22 cellular contexts compared by ENCODE assay signal in genomic region chr5:2867373-2867933, GRCh38.
DNase-seq lines count a peak whose midpoint lies in the region; ATAC-seq, FAIRE-seq and TF ChIP-seq lines count a peak whose summit lies in the region.
"Had no signal": no experiment of that assay in that cellular context is flagged by ENCODE, and none has a peak within 500 bp of the region (broad histone marks: within the 10 kb centered on the region; RNA-seq: fewer than 3 reads in every experiment).

No MANE protein-coding gene starts in this region.

- H3K4me3 Mint-ChIP-seq in activated T-cell treated with anti-CD3 and anti-CD28 coated beads, Interleukin-2, amount 50 U/mL, for 24 hours, result no peak overlapping the region
- H3K4me3 Mint-ChIP-seq in stimulated activated naive B cell treated with anti-CD40 and anti-IgM and Interleukin-4, amounts not matched to agents 10 μg/mL and 1 μg/mL and 100 μg/mL, for 72 hours, result no peak overlapping the region
- H3K4me3 Mint-ChIP-seq: CD8-positive, alpha-beta T cell; HFFc6 had no signal

- no peaks in the 10 kb centered on the region for H3K4me1 Mint-ChIP-seq in activated T-cell treated with anti-CD3 and anti-CD28 coated beads, Interleukin-2, amount 50 U/mL, for 24 hours (ENCODE audit: low read depth)
- H3K4me1 Mint-ChIP-seq in stimulated activated naive B cell treated with anti-CD40 and anti-IgM and Interleukin-4, amounts not matched to agents 10 μg/mL and 1 μg/mL and 100 μg/mL, for 72 hours, result no peaks in the 10 kb centered on the region

- ATAC-seq in DND-41 (ENCODE audit: insufficient read depth, low read depth), result peak; percentile 83
- no peak for ATAC-seq in stimulated activated naive B cell treated with anti-CD40 and anti-IgM and Interleukin-4, amounts not matched to agents 10 μg/mL and 1 μg/mL and 100 μg/mL, for 72 hours (replicated peaks)
- ATAC-seq: CD8-positive, alpha-beta T cell; HCT116 had no signal

- H2BK20ac ChIP-seq in H1 (ENCODE audit: low read length), result no peak overlapping the region

- DNase-seq in DND-41 (peak; percentile 64), H1 (ENCODE audit: low read depth in 1 of 2, low spot score in 2 of 2) (no peak), osteoblast (ENCODE audit: insufficient read length, low spot score, missing footprints) (peak; percentile 25), urothelium cell line (ENCODE audit: low spot score) (no peak), NCI-H2107 (lab: John Stamatoyannopoulos, UW) (no peak)
- no peak for DNase-seq in activated T-cell treated with anti-CD3 and anti-CD28 coated beads, Interleukin-2, amount 50 U/mL, for 24 hours
- DNase-seq in stimulated activated naive B cell treated with anti-CD40 and anti-IgM and Interleukin-4, amounts not matched to agents 10 μg/mL and 1 μg/mL and 100 μg/mL, for 72 hours, result no peak
- DNase-seq: 8988T, COR-L47, DMS 273 treated with DMSO at 0.1 percent for 48 hours, DMS53, GM23248, H7, HFFc6, IMR-90 had no signal

- H3K9me3 ChIP-seq in DND-41 (ENCODE audit: insufficient read depth, low read length, severe bottlenecking) (no peaks in the 10 kb centered on the region), H1 (ENCODE audit: insufficient read depth in 2 of 2, low read depth in 1 of 2, low read length in 1 of 2) (peaks cover 0 to 6% of the 10 kb centered on the region in 2 experiments; a peak in 1 of 4 replicates), osteoblast (ENCODE audit: low read depth, low read length) (peaks cover 4% of the 10 kb centered on the region)
- H3K9me3 ChIP-seq: BLaER1 had no signal

- no peak overlapping the region for H2BK5ac ChIP-seq in H1 (ENCODE audit: low read depth, low read length)

- peak overlapping the region; percentile 56 for H3K9ac ChIP-seq in DND-41 (ENCODE audit: low read depth, low read length)
- no peak overlapping the region for H3K9ac ChIP-seq in H1 (replicated peaks in 1 of 4; ENCODE audit: extremely low read depth in 1 of 4, low read depth in 3 of 4, low read length in 3 of 4)
- H3K9ac ChIP-seq: BLaER1, GM23248 had no signal

- H4K20me1 ChIP-seq in DND-41 (ENCODE audit: insufficient read depth, low read length), result no peaks in the 10 kb centered on the region
- no peaks in the 10 kb centered on the region for H4K20me1 ChIP-seq in H1 (replicated peaks in 1 of 2; ENCODE audit: control insufficient read depth in 1 of 2, insufficient read depth in 2 of 2, low read length in 2 of 2)
- no peaks in the 10 kb centered on the region for H4K20me1 ChIP-seq in osteoblast (ENCODE audit: insufficient read depth, low read length)
- H4K20me1 ChIP-seq: BLaER1 had no signal

- H2BK120ac ChIP-seq in H1 (replicated peaks; ENCODE audit: low read depth, low read length), result no peak overlapping the region

- TF ChIP-seq POLR2A in H1 (IDR thresholded peaks at IDR 0.05; ENCODE audit: control extremely low read depth in 1 of 2, low read depth in 2 of 2, low read length in 2 of 2), result no peak

- no peaks in the 10 kb centered on the region for H3K23me2 ChIP-seq in H1 (ENCODE audit: low read depth, low read length)

- no peak overlapping the region for H2AK5ac ChIP-seq in H1 (ENCODE audit: low read depth, low read length)

- no peaks in the 10 kb centered on the region for H3K27me3 Mint-ChIP-seq in activated T-cell treated with anti-CD3 and anti-CD28 coated beads, Interleukin-2, amount 50 U/mL, for 24 hours
- H3K27me3 Mint-ChIP-seq in stimulated activated naive B cell treated with anti-CD40 and anti-IgM and Interleukin-4, amounts not matched to agents 10 μg/mL and 1 μg/mL and 100 μg/mL, for 72 hours, result no peaks in the 10 kb centered on the region

- peaks cover 4% of the 10 kb centered on the region for H3K9me3 Mint-ChIP-seq in activated T-cell treated with anti-CD3 and anti-CD28 coated beads, Interleukin-2, amount 50 U/mL, for 24 hours
- peaks cover 7 to 8% of the 10 kb centered on the region in 2 donors for H3K9me3 Mint-ChIP-seq in stimulated activated naive B cell treated with anti-CD40 and anti-IgM and Interleukin-4, amounts not matched to agents 10 μg/mL and 1 μg/mL and 100 μg/mL, for 72 hours
- H3K9me3 Mint-ChIP-seq: CD8-positive, alpha-beta T cell had no signal

- TF ChIP-seq CTCF in DND-41 (IDR thresholded peaks at IDR 0.05; ENCODE audit: borderline replicate concordance, extremely low read depth, low read length, poor library complexity, severe bottlenecking), result no peak
- no peak for TF ChIP-seq CTCF in H1 (IDR thresholded peaks at IDR 0.05; ENCODE audit: control extremely low read depth in 1 of 3, insufficient read depth in 1 of 3, low read depth in 1 of 3, low read length in 3 of 3)
- TF ChIP-seq CTCF in osteoblast (IDR thresholded peaks at IDR 0.05; ENCODE audit: extremely low read depth, low read depth, low read length), result no peak

- no peak overlapping the region for H2BK15ac ChIP-seq in H1 (ENCODE audit: low read length)

- peak overlapping the region; percentile 64 for H2AFZ ChIP-seq in DND-41 (ENCODE audit: low read depth, low read length)
- peak overlapping the region; percentile 76; the same call in 1 of the 2 replicates for H2AFZ ChIP-seq in H1 (ENCODE audit: low read length)
- H2AFZ ChIP-seq in osteoblast (ENCODE audit: low read length), result no peak overlapping the region
- H2AFZ ChIP-seq: GM23248 had no signal

- no peak overlapping the region; a peak in 1 of 4 replicates for H3K4me3 ChIP-seq in DND-41 (ENCODE audit: low read depth in 1 of 2, low read length in 2 of 2)
- no peak overlapping the region for H3K4me3 ChIP-seq in H1 (ENCODE audit: extremely low read depth in 1 of 4, insufficient read depth in 2 of 4, low read depth in 3 of 4, low read length in 4 of 4)
- H3K4me3 ChIP-seq in osteoblast (ENCODE audit: insufficient read depth, low read length), result no peak overlapping the region
- H3K4me3 ChIP-seq: BLaER1, GM23248 had no signal

- TF ChIP-seq RAD21 in H1 (IDR thresholded peaks at IDR 0.05 in 1 of 2, conservative IDR thresholded peaks at IDR 0.05 in 1 of 2; ENCODE audit: low read depth in 2 of 2, low read length in 2 of 2), result no peak

- FAIRE-seq in H1 (lab: Jason Lieb, UNC) (no peak), urothelium cell line (lab: Jason Lieb, UNC) (peak; percentile 50)
- FAIRE-seq: G401.6, GM12891, GM19239, HTR-8/SVneo had no signal

- H3K36me3 ChIP-seq in DND-41 (ENCODE audit: insufficient read depth, low read length), result no peaks in the 10 kb centered on the region
- no peaks in the 10 kb centered on the region for H3K36me3 ChIP-seq in H1 (ENCODE audit: control insufficient read depth in 2 of 4, insufficient read depth in 4 of 4, low read length in 3 of 4)
- H3K36me3 ChIP-seq in osteoblast (ENCODE audit: insufficient read depth, low read length), result no peaks in the 10 kb centered on the region
- H3K36me3 ChIP-seq: BLaER1 had no signal

- POLR2A ChIA-PET in H1 (lab: Charles Lee; ENCODE audit: partially characterized antibody), result no interaction called here

- CTCF ChIA-PET in H1 (lab: Charles Lee; ENCODE audit: partially characterized antibody), result no interaction called here

- H3K4ac ChIP-seq in H1 (replicated peaks; ENCODE audit: insufficient read length, low read depth, low read length), result no peak overlapping the region

- H3K4me1 ChIP-seq in DND-41 (ENCODE audit: insufficient read depth, low read length), result peaks cover 55% of the 10 kb centered on the region
- peaks cover 0 to 3% (median 0%) of the 10 kb centered on the region in 4 experiments; a peak in 3 of 7 replicates for H3K4me1 ChIP-seq in H1 (replicated peaks in 1 of 4; ENCODE audit: control insufficient read depth in 3 of 4, insufficient read depth in 4 of 4, low read length in 3 of 4)
- H3K4me1 ChIP-seq in osteoblast (ENCODE audit: insufficient read depth, low read length), result no peaks in the 10 kb centered on the region

- H3K56ac ChIP-seq in H1 (replicated peaks; ENCODE audit: insufficient read length, low read depth, low read length), result no peak overlapping the region

- H4K8ac ChIP-seq in H1 (ENCODE audit: extremely low read depth, insufficient read depth, low read length), result no peak overlapping the region

- no peak overlapping the region for H3K18ac ChIP-seq in H1 (ENCODE audit: extremely low read depth, low read length)

- no peak overlapping the region for H2BK12ac ChIP-seq in H1 (ENCODE audit: low read depth, low read length)

- H3K79me2 ChIP-seq in DND-41 (ENCODE audit: insufficient read depth, low read length), result no peaks in the 10 kb centered on the region
- H3K79me2 ChIP-seq in H1 (ENCODE audit: control insufficient read depth in 1 of 2, insufficient read depth in 2 of 2, low read length in 2 of 2), result no peaks in the 10 kb centered on the region
- H3K79me2 ChIP-seq in osteoblast (ENCODE audit: insufficient read depth, low read length), result no peaks in the 10 kb centered on the region

- no peaks in the 10 kb centered on the region for H3K36me3 Mint-ChIP-seq in activated T-cell treated with anti-CD3 and anti-CD28 coated beads, Interleukin-2, amount 50 U/mL, for 24 hours (ENCODE audit: low read depth)
- no peaks in the 10 kb centered on the region for H3K36me3 Mint-ChIP-seq in stimulated activated naive B cell treated with anti-CD40 and anti-IgM and Interleukin-4, amounts not matched to agents 10 μg/mL and 1 μg/mL and 100 μg/mL, for 72 hours
- H3K36me3 Mint-ChIP-seq: CD8-positive, alpha-beta T cell had no signal

- no peak overlapping the region for H4K5ac ChIP-seq in H1 (ENCODE audit: insufficient read length, low read depth, low read length)

- H3K27ac Mint-ChIP-seq in activated T-cell treated with anti-CD3 and anti-CD28 coated beads, Interleukin-2, amount 50 U/mL, for 24 hours, result no peak overlapping the region
- H3K27ac Mint-ChIP-seq in stimulated activated naive B cell treated with anti-CD40 and anti-IgM and Interleukin-4, amounts not matched to agents 10 μg/mL and 1 μg/mL and 100 μg/mL, for 72 hours, result no peak overlapping the region
- H3K27ac Mint-ChIP-seq: CD8-positive, alpha-beta T cell; HFFc6 had no signal

- H3K27me3 ChIP-seq in DND-41 (ENCODE audit: insufficient read depth, low read length, poor library complexity) (no peaks in the 10 kb centered on the region), H1 (replicated peaks in 1 of 4; ENCODE audit: control insufficient read depth in 3 of 4, extremely low read depth in 1 of 4, insufficient read depth in 3 of 4, low read length in 3 of 4) (no peaks in the 10 kb centered on the region), osteoblast (ENCODE audit: insufficient read depth, low read length) (no peaks in the 10 kb centered on the region)
- H3K27me3 ChIP-seq: BLaER1 had no signal

- no peak for TF ChIP-seq EP300 in H1 (IDR thresholded peaks at IDR 0.05; ENCODE audit: borderline replicate concordance in 1 of 2, low read depth in 2 of 2, low read length in 2 of 2)

- no peak overlapping the region for H4K91ac ChIP-seq in H1 (replicated peaks; ENCODE audit: insufficient read length, low read length)

- H3K23ac ChIP-seq in H1 (ENCODE audit: insufficient read length), result no peak overlapping the region

- 89% methylated on average over 14 of the region's 14 CpGs; no CpG with 5 or more reads in 1 of the 2 experiments for WGBS in H1 (ENCODE audit: extremely low coverage in 1 of 2, insufficient coverage in 1 of 2, insufficient read length in 1 of 2, insufficient replicate concordance in 2 of 2, low coverage in 1 of 2, low lambda C conversion rate in 2 of 2, missing lambda C conversion rate in 1 of 2), 2 experiments

- H3K27ac ChIP-seq in DND-41 (ENCODE audit: low read length) (peak overlapping the region; percentile 96), H1 (ENCODE audit: low read depth, low read length) (no peak overlapping the region), osteoblast (ENCODE audit: low read depth, low read length) (no peak overlapping the region)
- H3K27ac ChIP-seq: BLaER1, GM23248 had no signal

- H3K4me2 ChIP-seq in DND-41 (ENCODE audit: insufficient read depth, low read length), result peak overlapping the region; percentile 36
- H3K4me2 ChIP-seq in H1 (ENCODE audit: insufficient read depth in 1 of 2, low read depth in 2 of 2, low read length in 2 of 2), result no peak overlapping the region
- no peak overlapping the region for H3K4me2 ChIP-seq in osteoblast (ENCODE audit: insufficient read depth, low read length)
- H3K4me2 ChIP-seq: BLaER1 had no signal

- H3K14ac ChIP-seq in H1 (ENCODE audit: insufficient read length), result no peak overlapping the region

- H3K79me1 ChIP-seq in H1 (ENCODE audit: low read depth, low read length), result no peaks in the 10 kb centered on the region

Comparison
In these comparisons a context has a peak if more than half of its experiments do, and no peak if none do; other contexts are left out.
1. DNase-seq: peak in DND-41 (single experiment) and osteoblast (single experiment); none in H1 (0 of 2), urothelium cell line (single experiment), activated T-cell treated with anti-CD3 and anti-CD28 coated beads, Interleukin-2, amount 50 U/mL, for 24 hours (single experiment), stimulated activated naive B cell treated with anti-CD40 and anti-IgM and Interleukin-4, amounts not matched to agents 10 μg/mL and 1 μg/mL and 100 μg/mL, for 72 hours (single experiment) and NCI-H2107 (single experiment).